ENCODE assay signal across 9 cellular contexts in the genomic region with DNA sequence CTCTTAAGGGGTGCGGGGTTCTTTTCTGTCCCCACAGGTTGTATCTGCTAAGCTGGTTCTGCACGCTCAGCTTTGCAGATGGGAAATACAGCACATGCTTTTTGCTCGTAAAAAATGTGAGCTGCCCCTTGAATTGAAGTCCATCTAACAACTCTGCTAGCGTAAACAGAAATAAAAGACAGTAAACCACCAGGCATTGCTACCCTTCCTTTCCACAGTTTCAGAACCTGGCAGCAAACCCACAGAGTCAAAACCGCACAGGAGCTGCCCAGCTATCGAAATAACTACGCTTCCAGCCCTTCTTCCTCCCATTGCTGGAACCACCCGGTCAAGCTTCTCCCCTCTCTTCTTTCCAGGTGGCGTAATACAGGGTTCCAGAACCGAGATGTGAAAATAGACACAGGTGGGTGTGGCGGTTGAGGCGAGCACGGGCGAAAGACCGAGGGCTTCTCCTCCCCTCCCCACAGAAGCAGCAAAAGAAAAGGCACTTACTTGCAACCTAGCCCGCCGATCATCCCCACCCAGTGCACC. TPM values are rescaled to one million over a fixed set of nuclear protein-coding genes. Genes with fewer than 3 reads are reported as not detected.
DNase-seq lines count a peak whose midpoint lies in the region; ATAC-seq, FAIRE-seq and TF ChIP-seq lines count a peak whose summit lies in the region.
"Had no signal": no experiment of that assay in that cellular context is flagged by ENCODE, and none has a peak within 500 bp of the region (broad histone marks: within the 10 kb centered on the region; RNA-seq: fewer than 3 reads in every experiment).

No MANE protein-coding gene starts in this region.

- no peak for TF ChIP-seq EP300 in HepG2 (IDR thresholded peaks at IDR 0.05; ENCODE audit: low read depth in 2 of 2, low read length in 2 of 2)
- TF ChIP-seq EP300 in HepG2 (CRISPR knock-in tag; IDR thresholded peaks at IDR 0.05; ENCODE audit: borderline replicate concordance), result no peak

- no peaks in the 10 kb centered on the region for H3K9me3 Mint-ChIP-seq in activated CD4-positive, alpha-beta memory T cell treated with anti-CD3 and anti-CD28 coated beads, Interleukin-2, amount 10 ng/mL, durations not matched to agents 7 days and 5 days
- H3K9me3 Mint-ChIP-seq in activated CD4-positive, alpha-beta memory T cell treated with anti-CD3 and anti-CD28 coated beads for 36 hours, result no peaks in the 10 kb centered on the region

- no peaks in the 10 kb centered on the region for H3K36me3 Mint-ChIP-seq in activated CD4-positive, alpha-beta memory T cell treated with anti-CD3 and anti-CD28 coated beads, Interleukin-2, amount 10 ng/mL, durations not matched to agents 7 days and 5 days (ENCODE audit: low read depth)
- no peaks in the 10 kb centered on the region for H3K36me3 Mint-ChIP-seq in activated CD4-positive, alpha-beta memory T cell treated with anti-CD3 and anti-CD28 coated beads for 36 hours

- no peaks in the 10 kb centered on the region for H3K36me3 ChIP-seq in ascending aorta
- H3K36me3 ChIP-seq in HepG2 (replicated peaks in 1 of 2; ENCODE audit: control insufficient read depth in 1 of 2, insufficient read depth in 2 of 2, low read length in 2 of 2), result no peaks in the 10 kb centered on the region
- H3K36me3 ChIP-seq in tibial artery, result no peaks in the 10 kb centered on the region

- peak overlapping the region; percentile 65 for H3K9ac ChIP-seq in HepG2 (ENCODE audit: insufficient read depth, low read depth, low read length)

- in situ Hi-C loops in HepG2 (cut with HindIII; ENCODE audit: extremely low pct_ligation_motif_present, low pct_unique_long_range_greater_than_20kb), result no loop called here

- CTCF ChIA-PET in activated CD4-positive, alpha-beta memory T cell treated with anti-CD3 and anti-CD28 coated beads, Interleukin-2, amount 10 ng/mL, durations not matched to agents 7 days and 5 days (lab: Charles Lee), result interaction anchor here (1.5 to 1.9 kb wide), 2 partner anchors 10 to 14 kb away, joined by 5 to 9 read pairs; no protein-coding TSS in a partner anchor
- CTCF ChIA-PET in activated CD4-positive, alpha-beta memory T cell treated with anti-CD3 and anti-CD28 coated beads for 36 hours (lab: Charles Lee), result no interaction called here
- CTCF ChIA-PET in HepG2 (lab: Yijun Ruan, JAX; ENCODE audit: low intra/inter-chr PET ratio, low total read pairs), result interaction anchor here (1.5 kb wide), 1 partner anchor 9 kb away, joined by 6 read pairs; no protein-coding TSS in a partner anchor

- DNase-seq in activated CD4-positive, alpha-beta memory T cell treated with anti-CD3 and anti-CD28 coated beads, Interleukin-2, amount 10 ng/mL, durations not matched to agents 7 days and 5 days, result no peak
- no peak for DNase-seq in activated CD4-positive, alpha-beta memory T cell treated with anti-CD3 and anti-CD28 coated beads for 36 hours
- peak; percentile 31 for DNase-seq in HT1080 (ENCODE audit: low read depth)
- DNase-seq in ascending aorta (ENCODE audit: low spot score in 2 of 2), result no peak
- peak; percentile 43 for DNase-seq in HepG2 (ENCODE audit: low spot score)
- no peak for DNase-seq in tibial artery
- no peak for DNase-seq in activated gamma-delta T cell (lab: John Stamatoyannopoulos, UW)

- peak overlapping the region; percentile 79 for H3K4me2 ChIP-seq in HepG2 (ENCODE audit: low read depth, low read length)

- WGBS in HepG2 (ENCODE audit: low lambda C conversion rate), result 3% methylated on average over 17 of the region's 17 CpGs

- H3K9me3 ChIP-seq in ascending aorta (no peaks in the 10 kb centered on the region), HepG2 (ENCODE audit: low read length) (no peaks in the 10 kb centered on the region), tibial artery (no peaks in the 10 kb centered on the region)

- H2AFZ ChIP-seq in HepG2 (ENCODE audit: low read length), result peak overlapping the region; percentile 36

- POLR2A ChIA-PET in activated CD4-positive, alpha-beta memory T cell treated with anti-CD3 and anti-CD28 coated beads, Interleukin-2, amount 10 ng/mL, durations not matched to agents 7 days and 5 days (lab: Charles Lee), result no interaction called here
- POLR2A ChIA-PET in activated CD4-positive, alpha-beta memory T cell treated with anti-CD3 and anti-CD28 coated beads for 36 hours (lab: Charles Lee), result no interaction called here
- POLR2A ChIA-PET in HepG2 (lab: Yijun Ruan, JAX), result interaction anchor here (0.5 to 2.3 kb wide), 11 partner anchors 10 to 421 kb away, joined by 3 to 16 read pairs (median 4); partner anchors contain the start of gene TTC21B

- H3K4me3 ChIP-seq in ascending aorta (peak overlapping the region; percentile 65 to 70), HepG2 (replicated peaks in 1 of 3; ENCODE audit: insufficient read depth in 1 of 3, low read depth in 2 of 3, low read length in 3 of 3) (peak overlapping the region; percentile 75 to 85 (median 82)), tibial artery (peak overlapping the region; percentile 53 to 65)
- H3K4me3 ChIP-seq: GM12878 had no signal

- intact Hi-C loops in activated CD4-positive, alpha-beta memory T cell treated with anti-CD3 and anti-CD28 coated beads for 36 hours (cut with micrococcal nuclease), result no loop called here
- intact Hi-C loops in ascending aorta (cut with DNase I), result loop anchor here (5.0 kb wide), 1 partner anchor 418 kb away; no protein-coding TSS in a partner anchor
- intact Hi-C loops in HepG2 (cut with micrococcal nuclease; ENCODE audit: unreplicated experiment), result loop anchor here (5.0 kb wide), 1 partner anchor 42 kb away; no protein-coding TSS in a partner anchor
- intact Hi-C loops in tibial artery (cut with DNase I; ENCODE audit: low total_unique reads), result loop anchor here (10.0 kb wide), 1 partner anchor 310 kb away; no protein-coding TSS in a partner anchor

- H3K27me3 Mint-ChIP-seq in activated CD4-positive, alpha-beta memory T cell treated with anti-CD3 and anti-CD28 coated beads, Interleukin-2, amount 10 ng/mL, durations not matched to agents 7 days and 5 days, result peaks cover 38% of the 10 kb centered on the region
- H3K27me3 Mint-ChIP-seq in activated CD4-positive, alpha-beta memory T cell treated with anti-CD3 and anti-CD28 coated beads for 36 hours, result peaks cover 26% of the 10 kb centered on the region

- 0 out of 2 replicates have a peak, but pooled peaks cover 3% of the 10 kb centered on the region for H4K20me1 ChIP-seq in HepG2 (ENCODE audit: insufficient read depth, low read length)

- ATAC-seq in HepG2 (peak; percentile 43), HG03439 (IDR thresholded peaks at IDR 0.05; ENCODE audit: unreplicated experiment) (no peak)

- H3K79me2 ChIP-seq in HepG2 (ENCODE audit: insufficient read depth, low read length), result peaks cover 44% of the 10 kb centered on the region

- H3K4me1 Mint-ChIP-seq in activated CD4-positive, alpha-beta memory T cell treated with anti-CD3 and anti-CD28 coated beads, Interleukin-2, amount 10 ng/mL, durations not matched to agents 7 days and 5 days, result peaks cover 18% of the 10 kb centered on the region
- peaks cover 9% of the 10 kb centered on the region for H3K4me1 Mint-ChIP-seq in activated CD4-positive, alpha-beta memory T cell treated with anti-CD3 and anti-CD28 coated beads for 36 hours (ENCODE audit: low read depth)

- peaks cover 0 to 4% of the 10 kb centered on the region in 2 donors for H3K4me1 ChIP-seq in ascending aorta
- peaks cover 52% of the 10 kb centered on the region for H3K4me1 ChIP-seq in HepG2 (ENCODE audit: insufficient read depth, low read length)
- peaks cover 0 to 12% (median 8%) of the 10 kb centered on the region in 4 donors for H3K4me1 ChIP-seq in tibial artery

- TF ChIP-seq CTCF in ascending aorta (IDR thresholded peaks at IDR 0.05) (no peak), HepG2 (CRISPR knock-in tag; IDR thresholded peaks at IDR 0.05) (no peak), tibial artery (IDR thresholded peaks at IDR 0.05) (no peak)

- peak overlapping the region; percentile 66 for H3K4me3 Mint-ChIP-seq in activated CD4-positive, alpha-beta memory T cell treated with anti-CD3 and anti-CD28 coated beads, Interleukin-2, amount 10 ng/mL, durations not matched to agents 7 days and 5 days
- no peak overlapping the region for H3K4me3 Mint-ChIP-seq in activated CD4-positive, alpha-beta memory T cell treated with anti-CD3 and anti-CD28 coated beads for 36 hours

- TF ChIP-seq RAD21 in HepG2 (CRISPR knock-in tag; IDR thresholded peaks at IDR 0.05), result no peak

- TF ChIP-seq POLR2A in HepG2 (IDR thresholded peaks at IDR 0.05; ENCODE audit: insufficient read depth in 1 of 2, low read depth in 2 of 2, low read length in 2 of 2), result no peak

- H3K27ac ChIP-seq in ascending aorta (peak overlapping the region in 1 of 2 donors; percentile 54), HepG2 (ENCODE audit: extremely low read length, insufficient read depth, low read length) (peak overlapping the region; percentile 68), tibial artery (peak overlapping the region; percentile 50 to 62)

- no peak overlapping the region for H3K27ac Mint-ChIP-seq in activated CD4-positive, alpha-beta memory T cell treated with anti-CD3 and anti-CD28 coated beads, Interleukin-2, amount 10 ng/mL, durations not matched to agents 7 days and 5 days
- no peak overlapping the region for H3K27ac Mint-ChIP-seq in activated CD4-positive, alpha-beta memory T cell treated with anti-CD3 and anti-CD28 coated beads for 36 hours

- FAIRE-seq in HepG2 (lab: Jason Lieb, UNC), result no peak
- FAIRE-seq: GM12878 had no signal

- TSS peak; percentile 72 for BruUV-seq in HepG2 (replicated peaks; lab: Mats Ljungman, UMichigan)

- no peaks in the 10 kb centered on the region for H3K27me3 ChIP-seq in ascending aorta
- no peaks in the 10 kb centered on the region; a peak in 1 of 5 replicates for H3K27me3 ChIP-seq in HepG2 (ENCODE audit: control insufficient read depth in 1 of 2, insufficient read depth in 2 of 2, low read length in 2 of 2)
- no peaks in the 10 kb centered on the region for H3K27me3 ChIP-seq in tibial artery

RNA-seq across cellular contexts. Expression of gene SCN9A, which starts 0.5 kb away (rescaled TPM):
- total RNA-seq in activated CD4-positive, alpha-beta memory T cell treated with anti-CD3 and anti-CD28 coated beads, Interleukin-2, amount 10 ng/mL, durations not matched to agents 7 days and 5 days, result under 1 TPM; 0.15 TPM
- not detected for total RNA-seq in activated CD4-positive, alpha-beta memory T cell treated with anti-CD3 and anti-CD28 coated beads for 36 hours
- total RNA-seq in HT1080 (2014; rRNA removed; shearing (Covaris generic)), result 1.1 and 1.8 TPM in 2 replicates
- 0.76 and 0.96 TPM in 2 replicates for polyA plus RNA-seq in HT1080 (2015; cell fraction: cytosol; rRNA removed)
- polyA plus RNA-seq in HT1080 (2015; cell fraction: nucleus; rRNA removed), result 1.6 and 1.8 TPM in 2 replicates
- 5.5 TPM for total RNA-seq in ascending aorta
- 11.8 and 15.3 TPM in 2 replicates for total RNA-seq in HepG2 (2016; rRNA removed; fragmentation: Illumina TruSeq; extraction: Trizol)
- total RNA-seq in HepG2 (2016; cell fraction: cytosol; rRNA removed; fragmentation: Illumina TruSeq; extraction: Trizol; ENCODE audit: low read depth), result 4.6 and 5.4 TPM in 2 replicates
- total RNA-seq in HepG2 (2016; cell fraction: insoluble cytoplasmic fraction; rRNA removed; fragmentation: Illumina TruSeq; extraction: Trizol), result 10.9 and 14.0 TPM in 2 replicates
- 4.7 and 5.8 TPM in 2 replicates for total RNA-seq in HepG2 (2016; cell fraction: membrane; rRNA removed; fragmentation: Illumina TruSeq; extraction: Trizol)
- 45.1 and 45.3 TPM in 2 replicates for total RNA-seq in HepG2 (2016; cell fraction: nucleus; rRNA removed; fragmentation: Illumina TruSeq; extraction: Trizol)
- polyA plus RNA-seq in HepG2 (2011; rRNA removed), result 21.3 and 24.3 TPM in 2 replicates
- polyA plus RNA-seq in HepG2 (2011; cell fraction: cytosol; rRNA removed), result 10.3 and 17.9 TPM in 2 replicates
- polyA plus RNA-seq in HepG2 (2011; cell fraction: nucleus; rRNA removed), result 29.3 and 38.2 TPM in 2 replicates
- polyA plus RNA-seq in HepG2 (2012), result 25.3 and 36.3 TPM in 2 replicates
- polyA plus RNA-seq in HepG2 (2016; cell fraction: cytosol; fragmentation: Illumina TruSeq; extraction: Trizol; ENCODE audit: low read depth), result 0.32 and 0.35 TPM in 2 replicates
- polyA plus RNA-seq in HepG2 (2016; cell fraction: insoluble cytoplasmic fraction; fragmentation: Illumina TruSeq; extraction: Trizol; ENCODE audit: low read depth), result 4.4 and 4.8 TPM in 2 replicates
- polyA plus RNA-seq in HepG2 (2016; cell fraction: membrane; fragmentation: Illumina TruSeq; extraction: Trizol; ENCODE audit: low read depth), result 1.00 and 1.2 TPM in 2 replicates
- 22.4 and 24.9 TPM in 2 replicates for polyA plus RNA-seq in HepG2 (2016; cell fraction: nucleus; fragmentation: Illumina TruSeq; extraction: Trizol; ENCODE audit: insufficient read depth, low read depth)
- 0.19 and 185 TPM in 2 replicates for polyA minus RNA-seq in HepG2 (2011; rRNA and poly(A)+ RNA removed; ENCODE audit: low replicate concordance)
- 35.5 and 50.2 TPM in 2 replicates for polyA minus RNA-seq in HepG2 (2011; cell fraction: cytosol; rRNA and poly(A)+ RNA removed)
- polyA minus RNA-seq in HepG2 (2011; cell fraction: nucleus; rRNA and poly(A)+ RNA removed), result 398 and 438 TPM in 2 replicates

Comparison
In these comparisons a context has a peak if more than half of its experiments do, and no peak if none do; other contexts are left out.
1. DNase-seq: peak in HT1080 (single experiment) and HepG2 (single experiment); none in activated CD4-positive, alpha-beta memory T cell treated with anti-CD3 and anti-CD28 coated beads, Interleukin-2, amount 10 ng/mL, durations not matched to agents 7 days and 5 days (single experiment), activated CD4-positive, alpha-beta memory T cell treated with anti-CD3 and anti-CD28 coated beads for 36 hours (single experiment), ascending aorta (0 of 2), tibial artery (0 of 2) and activated gamma-delta T cell (single experiment).
2. Peak in every context shown above with its lines, with median percentiles within 50 percentile points of each other: H3K4me3 ChIP-seq.